Comparison of ENCODE assay signal across 1 cellular context in genomic region chr19:17772172-17772571, GRCh38.
TF ChIP-seq lines count a peak whose summit lies in the region.

No MANE protein-coding gene starts in this region.

TF ChIP-seq in H1, 55 proteins besides CTCF, POLR2A, EP300 and RAD21:
- TF ChIP-seq TAF7 (optimal IDR thresholded peaks at IDR 0.05; ENCODE audit: borderline replicate concordance, low read depth, low read length) (no peak), KDM4A (IDR thresholded peaks at IDR 0.05; ENCODE audit: low read depth, low read length, severe bottlenecking) (no peak), CHD2 (IDR thresholded peaks at IDR 0.05; ENCODE audit: low read length) (peak; percentile 52; the same call in 1 of the 2 replicates), SIRT6 (IDR thresholded peaks at IDR 0.05; ENCODE audit: low read length) (no peak), USF2 (IDR thresholded peaks at IDR 0.05; ENCODE audit: low read length) (peak; percentile 48; the same call in 1 of the 2 replicates), SP1 (IDR thresholded peaks at IDR 0.05; ENCODE audit: low read depth, low read length) (peak; percentile 81), SP2 (IDR thresholded peaks at IDR 0.05; ENCODE audit: low read length) (0 out of 2 replicates have a peak, but pooled peaks have one; percentile 8), TBP (IDR thresholded peaks at IDR 0.05; ENCODE audit: low read depth, low read length) (no peak), RBBP5 (IDR thresholded peaks at IDR 0.05; ENCODE audit: borderline replicate concordance, low read depth, low read length) (no peak)
- TF ChIP-seq, protein P1, sequence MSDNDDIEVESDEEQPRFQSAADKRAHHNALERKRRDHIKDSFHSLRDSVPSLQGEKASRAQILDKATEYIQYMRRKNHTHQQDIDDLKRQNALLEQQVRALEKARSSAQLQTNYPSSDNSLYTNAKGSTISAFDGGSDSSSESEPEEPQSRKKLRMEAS (IDR thresholded peaks at IDR 0.05) = no peak
